9 cellular contexts compared by ENCODE assay signal in genomic region chr17:18858567-18859245, GRCh38. TPM values are rescaled to one million over a fixed set of nuclear protein-coding genes. Genes with fewer than 3 reads are reported as not detected.
DNase-seq lines count a peak whose midpoint lies in the region; FAIRE-seq and TF ChIP-seq lines count a peak whose summit lies in the region.
"Had no signal": no experiment of that assay in that cellular context is flagged by ENCODE, and none has a peak within 500 bp of the region (broad histone marks: within the 10 kb centered on the region; RNA-seq: fewer than 3 reads in every experiment).

No MANE protein-coding gene starts in this region.

- H3K9ac ChIP-seq in keratinocyte (ENCODE audit: control insufficient read depth, extremely low read depth, insufficient read depth, low read length) = peak overlapping the region; percentile 87

- dilution Hi-C loops in keratinocyte (cut with MboI; ENCODE audit: extremely low pct_ligation_motif_present, low sequenced_read_pairs) = no loop called here

- no peaks in the 10 kb centered on the region for H3K36me3 ChIP-seq in keratinocyte (ENCODE audit: control insufficient read depth in 2 of 2, extremely low read depth in 1 of 2, insufficient read depth in 2 of 2, low read length in 2 of 2)
- no peaks in the 10 kb centered on the region for H3K36me3 ChIP-seq in suprapubic skin

- no peaks in the 10 kb centered on the region for H3K9me3 Mint-ChIP-seq in T-helper 1 cell treated with Interleukin-12 subunit alpha and Interleukin-12 subunit beta and Interleukin-4 antibody, amounts not matched to agents 30 μg/mL and 1 μg/mL, for 36 hours
- H3K9me3 Mint-ChIP-seq in activated naive CD8-positive, alpha-beta T cell treated with anti-CD3 and anti-CD28 coated beads for 36 hours = no peaks in the 10 kb centered on the region

- H3K9me1 ChIP-seq in keratinocyte (ENCODE audit: control insufficient read depth, extremely low read depth, insufficient read depth, low read length) = no peaks in the 10 kb centered on the region

- H4K20me1 ChIP-seq in keratinocyte (ENCODE audit: control insufficient read depth, extremely low read depth, insufficient read depth, low read length) = no peaks in the 10 kb centered on the region

- H3K27ac Mint-ChIP-seq in T-helper 1 cell treated with Interleukin-12 subunit alpha and Interleukin-12 subunit beta and Interleukin-4 antibody, amounts not matched to agents 30 μg/mL and 1 μg/mL, for 36 hours = peak overlapping the region; percentile 80
- H3K27ac Mint-ChIP-seq in activated naive CD8-positive, alpha-beta T cell treated with anti-CD3 and anti-CD28 coated beads for 36 hours = peak overlapping the region; percentile 84

- no peak for TF ChIP-seq EP300 in suprapubic skin (IDR thresholded peaks at IDR 0.05)

- H3K4me1 ChIP-seq in keratinocyte (ENCODE audit: control insufficient read depth, extremely low read depth, insufficient read depth, low read length) = peaks cover 21% of the 10 kb centered on the region
- H3K4me1 ChIP-seq in suprapubic skin = peaks cover 38% of the 10 kb centered on the region

- peaks cover 45% of the 10 kb centered on the region for H3K4me1 Mint-ChIP-seq in T-helper 1 cell treated with Interleukin-12 subunit alpha and Interleukin-12 subunit beta and Interleukin-4 antibody, amounts not matched to agents 30 μg/mL and 1 μg/mL, for 36 hours (ENCODE audit: low read depth)
- H3K4me1 Mint-ChIP-seq in activated naive CD8-positive, alpha-beta T cell treated with anti-CD3 and anti-CD28 coated beads for 36 hours = peaks cover 46% of the 10 kb centered on the region

- H3K27me3 ChIP-seq in keratinocyte (ENCODE audit: control insufficient read depth, extremely low read depth, insufficient read depth, low read length) (no peaks in the 10 kb centered on the region), suprapubic skin (no peaks in the 10 kb centered on the region)

- H3K27ac ChIP-seq in keratinocyte (ENCODE audit: control insufficient read depth, insufficient read depth, low read length) (peak overlapping the region; percentile 81), suprapubic skin (peak overlapping the region; percentile 97)

- H3K36me3 Mint-ChIP-seq in T-helper 1 cell treated with Interleukin-12 subunit alpha and Interleukin-12 subunit beta and Interleukin-4 antibody, amounts not matched to agents 30 μg/mL and 1 μg/mL, for 36 hours (ENCODE audit: low read depth) = peaks cover 1% of the 10 kb centered on the region
- peaks cover 8% of the 10 kb centered on the region for H3K36me3 Mint-ChIP-seq in activated naive CD8-positive, alpha-beta T cell treated with anti-CD3 and anti-CD28 coated beads for 36 hours

- H3K9me3 ChIP-seq in keratinocyte (ENCODE audit: control insufficient read depth, low read depth, low read length) = no peaks in the 10 kb centered on the region
- no peaks in the 10 kb centered on the region for H3K9me3 ChIP-seq in suprapubic skin

- H3K4me2 ChIP-seq in keratinocyte (ENCODE audit: control insufficient read depth, extremely low read depth, insufficient read depth, low read depth, low read length) = peak overlapping the region; percentile 84

- DNase-seq in T-helper 1 cell = no peak
- no peak for DNase-seq in activated naive CD8-positive, alpha-beta T cell treated with anti-CD3 and anti-CD28 coated beads for 36 hours
- no peak for DNase-seq in keratinocyte (ENCODE audit: low read depth, low spot score)
- no peak for DNase-seq in suprapubic skin (ENCODE audit: low spot score in 2 of 2)
- DNase-seq in MV-4-11 (lab: John Stamatoyannopoulos, UW) = no peak
- no peak for DNase-seq in NCI-H2081 treated with DMSO at 0.1 percent for 48 hours (lab: John Stamatoyannopoulos, UW)
- no peak for DNase-seq in COLO829 (ENCODE audit: low spot score)

- TF ChIP-seq CTCF in keratinocyte (optimal IDR thresholded peaks at IDR 0.05 in 1 of 3, IDR thresholded peaks at IDR 0.05 in 1 of 3, conservative IDR thresholded peaks at IDR 0.05 in 1 of 3; ENCODE audit: extremely low read depth in 1 of 3, insufficient read depth in 2 of 3, low read length in 3 of 3) (no peak), suprapubic skin (IDR thresholded peaks at IDR 0.05) (no peak)

- FAIRE-seq in keratinocyte (lab: Jason Lieb, UNC) = no peak
- FAIRE-seq: urothelium cell line had no signal

- peak overlapping the region; percentile 75 for H3K4me3 Mint-ChIP-seq in T-helper 1 cell treated with Interleukin-12 subunit alpha and Interleukin-12 subunit beta and Interleukin-4 antibody, amounts not matched to agents 30 μg/mL and 1 μg/mL, for 36 hours
- peak overlapping the region; percentile 80 for H3K4me3 Mint-ChIP-seq in activated naive CD8-positive, alpha-beta T cell treated with anti-CD3 and anti-CD28 coated beads for 36 hours

- H3K27me3 Mint-ChIP-seq in T-helper 1 cell treated with Interleukin-12 subunit alpha and Interleukin-12 subunit beta and Interleukin-4 antibody, amounts not matched to agents 30 μg/mL and 1 μg/mL, for 36 hours (ENCODE audit: low read depth) = no peaks in the 10 kb centered on the region
- H3K27me3 Mint-ChIP-seq in activated naive CD8-positive, alpha-beta T cell treated with anti-CD3 and anti-CD28 coated beads for 36 hours = no peaks in the 10 kb centered on the region

- H3K4me3 ChIP-seq in keratinocyte (ENCODE audit: control insufficient read depth in 2 of 3, extremely low read depth in 1 of 3, insufficient read depth in 2 of 3, low read depth in 1 of 3, low read length in 3 of 3) (peak overlapping the region; percentile 72 to 93 (median 87)), suprapubic skin (peak overlapping the region; percentile 98)

- TF ChIP-seq POLR2A in suprapubic skin (IDR thresholded peaks at IDR 0.05) = no peak

- WGBS in suprapubic skin = 13% methylated on average over 12 of the region's 12 CpGs

- peak overlapping the region; percentile 75 for H2AFZ ChIP-seq in keratinocyte (ENCODE audit: control insufficient read depth, low read length)

- H3K79me2 ChIP-seq in keratinocyte (ENCODE audit: control insufficient read depth, insufficient read depth, low read length) = peaks cover 37% of the 10 kb centered on the region

RNA-seq across cellular contexts. Expression of gene PRPSAP2, which starts 0.8 kb away (rescaled TPM):
- total RNA-seq in activated naive CD8-positive, alpha-beta T cell treated with anti-CD3 and anti-CD28 coated beads for 36 hours = 10 to 100 TPM; 56.7 to 60.5 TPM
- 26.3 to 39.1 TPM (median 27.2 TPM) in 3 replicates for polyA plus RNA-seq in keratinocyte
- polyA plus RNA-seq in keratinocyte (2011; ENCODE audit: low read depth) = 18.8 TPM
- 19.6 and 36.4 TPM in 2 replicates for polyA plus RNA-seq in keratinocyte (2011; cell fraction: cytosol; rRNA removed)
- 29.6 and 38.0 TPM in 2 replicates for polyA plus RNA-seq in keratinocyte (2011; cell fraction: nucleus; rRNA removed)
- 17.7 and 20.5 TPM in 2 replicates for polyA plus RNA-seq in keratinocyte (2012; ENCODE audit: low replicate concordance)
- polyA minus RNA-seq in keratinocyte = 14.0 to 29.9 TPM (median 23.1 TPM) in 3 replicates
- polyA minus RNA-seq in keratinocyte (2011; cell fraction: cytosol; rRNA and poly(A)+ RNA removed) = 24.7 TPM
- polyA minus RNA-seq in keratinocyte (2011; cell fraction: nucleus; rRNA and poly(A)+ RNA removed) = 17.4 and 32.7 TPM in 2 replicates
- total RNA-seq in suprapubic skin = 10 to 100 TPM; 14.9 to 29.0 (median 22.9) TPM
